In the genomic region with DNA sequence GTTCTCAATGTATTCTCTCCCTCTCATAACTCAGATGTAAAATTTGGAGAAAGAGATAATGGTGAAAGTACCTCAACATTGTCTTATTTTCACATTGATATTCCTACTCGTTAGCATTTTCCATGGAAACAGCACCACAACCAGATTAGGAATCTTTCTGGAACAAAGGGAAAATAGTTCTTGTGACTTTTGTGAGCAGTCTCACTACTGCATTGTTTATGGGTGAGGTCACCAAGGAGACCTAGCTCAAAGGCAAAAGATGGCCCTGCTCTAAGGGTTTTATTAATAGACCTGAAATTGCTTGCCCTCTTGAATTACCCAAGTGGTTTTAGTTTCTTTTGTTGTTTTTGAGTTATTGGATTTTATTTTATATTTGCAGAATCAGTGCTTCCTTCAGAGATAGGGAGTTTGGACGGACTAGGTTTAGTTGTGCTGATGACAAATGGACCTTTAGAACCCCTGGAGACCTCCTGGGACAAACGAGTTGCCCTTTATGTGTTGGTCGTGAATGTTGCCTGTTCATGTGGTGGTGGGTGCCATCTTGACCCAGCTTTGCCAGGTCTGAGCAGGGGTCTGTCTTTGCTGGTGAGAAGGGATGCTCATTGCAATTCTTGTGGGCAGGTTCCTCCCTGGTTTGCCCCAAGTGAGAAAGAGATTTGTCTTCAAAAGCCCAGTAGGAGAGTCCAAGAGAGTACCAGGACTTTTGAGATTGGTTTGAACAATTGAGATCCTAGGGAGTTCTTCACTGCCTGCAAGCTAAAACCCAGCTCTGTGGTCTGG, we compare ENCODE assay signal across 11 cellular contexts. TPM values are rescaled to one million over a fixed set of nuclear protein-coding genes. Genes with fewer than 3 reads are reported as not detected.
DNase-seq lines count a peak whose midpoint lies in the region; TF ChIP-seq lines count a peak whose summit lies in the region.
"Had no signal": no experiment of that assay in that cellular context is flagged by ENCODE, and none has a peak within 500 bp of the region (broad histone marks: within the 10 kb centered on the region; RNA-seq: fewer than 3 reads in every experiment).

No MANE protein-coding gene starts in this region.

- intact Hi-C loops in cardiac septum (cut with DNase I): no loop called here

- WGBS in mesodermal cell (ENCODE audit: insufficient coverage in 2 of 2), 2 experiments: 72 to 94% methylated on average over 3 of the region's 4 CpGs

- POLR2A ChIA-PET in BJ (lab: Charles Lee): interaction anchor here (0.6 kb wide), 1 partner anchor 18 kb away, joined by 3 read pairs; no protein-coding TSS in a partner anchor

- CTCF ChIA-PET in BJ (lab: Yijun Ruan, JAX): interaction anchor here (1.2 to 1.5 kb wide), 2 partner anchors 12 to 15 kb away, joined by 3 to 4 read pairs; no protein-coding TSS in a partner anchor

- H3K27ac ChIP-seq in caudate nucleus (ENCODE audit: low read depth, low read length) (peak overlapping the region; percentile 52), mesodermal cell (ENCODE audit: low read depth, low read length, severe bottlenecking) (peak overlapping the region; percentile 83)

- peaks cover 8% of the 10 kb centered on the region for H3K4me1 ChIP-seq in mesodermal cell (ENCODE audit: control insufficient read depth, insufficient read depth, low read length, poor library complexity, severe bottlenecking)

- peak; percentile 46 for DNase-seq in BJ (ENCODE audit: low read depth)
- peak; percentile 48 for DNase-seq in HT1080 (ENCODE audit: low read depth)
- DNase-seq in caudate nucleus (lab: John Stamatoyannopoulos, UW): no peak
- no peak for DNase-seq in NCI-H82 (lab: John Stamatoyannopoulos, UW)
- no peak for DNase-seq in Ammon's horn (ENCODE audit: low spot score)
- no peak for DNase-seq in cardiac septum (ENCODE audit: low spot score)
- no peak for DNase-seq in 8988T
- DNase-seq: activated gamma-delta T cell treated with Interleukin-2 at 50 U/mL for 16 hours, NCI-H446 had no signal

- H3K4me3 ChIP-seq in BJ (ENCODE audit: low read depth, low read length): no peak overlapping the region
- H3K4me3 ChIP-seq in mesodermal cell (ENCODE audit: extremely low read depth, insufficient read depth, low read length, poor library complexity, severe bottlenecking): no peak overlapping the region
- H3K4me3 ChIP-seq: tibial artery had no signal

- no peaks in the 10 kb centered on the region for H3K9me3 ChIP-seq in mesodermal cell (ENCODE audit: control insufficient read depth, low read length)
- H3K9me3 ChIP-seq: tibial artery had no signal

- H3K36me3 ChIP-seq in BJ (ENCODE audit: control insufficient read depth, insufficient read depth, low read length) (no peaks in the 10 kb centered on the region), mesodermal cell (ENCODE audit: control insufficient read depth, insufficient read depth, low read length) (peaks cover 3% of the 10 kb centered on the region)
- H3K36me3 ChIP-seq: tibial artery had no signal

- H3K27me3 ChIP-seq in BJ (ENCODE audit: control insufficient read depth, insufficient read depth, low read length): no peaks in the 10 kb centered on the region
- H3K27me3 ChIP-seq: tibial artery had no signal

- no peak for TF ChIP-seq CTCF in BJ (IDR thresholded peaks at IDR 0.05; ENCODE audit: insufficient read depth, low read depth, low read length)

RNA-seq across cellular contexts. Expression of a gene that starts 58.1 kb away (rescaled TPM):
- 13.7 and 21.0 TPM in 2 replicates for polyA plus RNA-seq in BJ (2011; rRNA removed)
- 31.9 and 45.4 TPM in 2 replicates for polyA minus RNA-seq in BJ (2011; rRNA and poly(A)+ RNA removed)
- total RNA-seq in HT1080 (2014; rRNA removed; shearing (Covaris generic)): 17.3 and 18.1 TPM in 2 replicates
- polyA plus RNA-seq in HT1080 (2015; cell fraction: cytosol; rRNA removed): 7.7 and 9.0 TPM in 2 replicates
- polyA plus RNA-seq in HT1080 (2015; cell fraction: nucleus; rRNA removed): 21.0 and 21.6 TPM in 2 replicates
- polyA plus RNA-seq in mesodermal cell (2013, experiment 1 of 2): 20.7 TPM
- polyA plus RNA-seq in mesodermal cell (2013, experiment 2 of 2): 19.2 TPM
- total RNA-seq in cardiac septum: 19.9 TPM

Comparison
In these comparisons a context has a peak if more than half of its experiments do, and no peak if none do; other contexts are left out.
1. DNase-seq: peak in BJ (single experiment) and HT1080 (single experiment); none in caudate nucleus (0 of 61), NCI-H82 (single experiment), Ammon's horn (single experiment), cardiac septum (single experiment) and 8988T (single experiment).